10 cellular contexts compared by ENCODE assay signal in the genomic region with DNA sequence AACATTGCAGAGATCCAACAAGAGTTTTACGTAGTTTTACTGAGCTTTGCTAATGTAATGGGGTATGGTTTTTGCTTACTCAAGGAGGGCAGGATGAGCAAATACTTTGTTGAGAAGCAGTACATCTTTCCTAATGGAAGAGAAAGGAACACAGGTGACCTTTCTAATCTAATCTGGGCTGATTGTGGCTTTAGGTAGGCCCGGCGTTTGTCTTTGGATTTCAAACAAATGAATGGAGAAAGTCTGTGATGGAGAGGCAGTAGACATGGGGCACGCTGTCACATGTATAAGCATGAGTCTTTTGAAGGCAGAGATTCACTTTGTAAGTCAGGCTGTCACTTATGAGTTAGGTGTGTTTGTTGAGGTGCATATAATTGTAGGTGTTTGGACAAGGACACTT. TPM values are rescaled to one million over a fixed set of nuclear protein-coding genes. Genes with fewer than 3 reads are reported as not detected.
DNase-seq lines count a peak whose midpoint lies in the region; ATAC-seq and TF ChIP-seq lines count a peak whose summit lies in the region.
"Had no signal": no experiment of that assay in that cellular context is flagged by ENCODE, and none has a peak within 500 bp of the region (broad histone marks: within the 10 kb centered on the region; RNA-seq: fewer than 3 reads in every experiment).

No MANE protein-coding gene starts in this region.

- H3K36me3 ChIP-seq in SK-N-SH (replicated peaks in 1 of 2; ENCODE audit: control insufficient read depth in 1 of 2, insufficient read depth in 2 of 2, low read length in 1 of 2): no peaks in the 10 kb centered on the region
- peaks cover 0 to 5% of the 10 kb centered on the region in 2 donors for H3K36me3 ChIP-seq in gastroesophageal sphincter

- CTCF ChIA-PET in SK-N-SH (lab: Yijun Ruan, JAX): interaction anchor here (1.3 kb wide), 1 partner anchor 15 kb away, joined by 4 read pairs; no protein-coding TSS in a partner anchor

- DNase-seq in SK-N-SH (no peak), SW 1271 (lab: John Stamatoyannopoulos, UW) (no peak), ecto neural progenitor cell (ENCODE audit: low spot score) (no peak)
- DNase-seq: ACHN, Kasumi-1 had no signal

- TF ChIP-seq EP300 in SK-N-SH (IDR thresholded peaks at IDR 0.05; ENCODE audit: borderline replicate concordance in 1 of 2, low read depth in 1 of 2, low read length in 1 of 2): no peak
- TF ChIP-seq EP300 in gastroesophageal sphincter (IDR thresholded peaks at IDR 0.05): no peak

- H3K4me1 ChIP-seq in SK-N-SH (ENCODE audit: control insufficient read depth in 1 of 2, insufficient read depth in 2 of 2, low read depth in 1 of 2, low read length in 1 of 2): peaks cover 0 to 8% of the 10 kb centered on the region in 2 experiments; a peak in 2 of 4 replicates
- H3K4me1 ChIP-seq in gastroesophageal sphincter: peaks cover 0 to 53% (median 3%) of the 10 kb centered on the region in 3 donors

- no peaks in the 10 kb centered on the region for H3K9me2 ChIP-seq in SK-N-SH

- TF ChIP-seq CTCF in SK-N-SH (IDR thresholded peaks at IDR 0.05): no peak
- no peak for TF ChIP-seq CTCF in gastroesophageal sphincter (IDR thresholded peaks at IDR 0.05)

- H3K79me2 ChIP-seq in SK-N-SH (ENCODE audit: insufficient read depth): peaks cover 64% of the 10 kb centered on the region

- POLR2A ChIA-PET in SK-N-SH (lab: Yijun Ruan, JAX): no interaction called here

- TF ChIP-seq POLR2A in gastroesophageal sphincter (IDR thresholded peaks at IDR 0.05): no peak

- no peak for ATAC-seq in SK-N-SH treated with all-trans-retinoic acid at 6 μM for 48 hours
- no peak for ATAC-seq in activated T-helper 17 cell treated with anti-CD3 and anti-CD28 coated beads, Interleukin-2, amount 50 U/mL, for 72 hours (replicated peaks)
- no peak for ATAC-seq in gastroesophageal sphincter
- no peak for ATAC-seq in stimulated activated memory B cell treated with anti-CD40 and anti-IgM and Interleukin-4, amounts not matched to agents 10 μg/mL and 1 μg/mL and 100 μg/mL, for 72 hours
- ATAC-seq in GM18517 (IDR thresholded peaks at IDR 0.05; ENCODE audit: unreplicated experiment): no peak

- WGBS in SK-N-SH (ENCODE audit: low lambda C conversion rate): 89% methylated on average over 4 of the region's 4 CpGs
- 45 to 47% methylated on average over 4 of the region's 4 CpGs for WGBS in gastroesophageal sphincter (ENCODE audit: low coverage in 1 of 2), 2 donors

- H3K27me3 ChIP-seq in SK-N-SH (ENCODE audit: insufficient read depth) (no peaks in the 10 kb centered on the region), gastroesophageal sphincter (no peaks in the 10 kb centered on the region)

- H3K27ac Mint-ChIP-seq in activated T-helper 17 cell treated with anti-CD3 and anti-CD28 coated beads, Interleukin-2, amount 50 U/mL, for 72 hours: peak overlapping the region; percentile 84
- peak overlapping the region; percentile 92 for H3K27ac Mint-ChIP-seq in stimulated activated memory B cell treated with anti-CD40 and anti-IgM and Interleukin-4, amounts not matched to agents 10 μg/mL and 1 μg/mL and 100 μg/mL, for 72 hours

- H3K9me3 ChIP-seq in SK-N-SH (no peaks in the 10 kb centered on the region), gastroesophageal sphincter (no peaks in the 10 kb centered on the region)

- peak overlapping the region; percentile 93; the same call in 1 of the 2 replicates for H3K9ac ChIP-seq in SK-N-SH

- no peak overlapping the region for H2AFZ ChIP-seq in SK-N-SH (ENCODE audit: low read depth)

- no peak for TF ChIP-seq RAD21 in SK-N-SH (IDR thresholded peaks at IDR 0.05; ENCODE audit: low read length)

- H3K4me3 ChIP-seq in SK-N-SH (ENCODE audit: low read depth in 2 of 2, low read length in 1 of 2) (peak overlapping the region; percentile 74 to 84; a peak in 2 of 4 replicates), gastroesophageal sphincter (peak overlapping the region in 1 of 2 donors; percentile 93)

- no peaks in the 10 kb centered on the region for H3K9me3 Mint-ChIP-seq in activated T-helper 17 cell treated with anti-CD3 and anti-CD28 coated beads, Interleukin-2, amount 50 U/mL, for 72 hours
- H3K9me3 Mint-ChIP-seq in stimulated activated memory B cell treated with anti-CD40 and anti-IgM and Interleukin-4, amounts not matched to agents 10 μg/mL and 1 μg/mL and 100 μg/mL, for 72 hours: no peaks in the 10 kb centered on the region

- H4K20me1 ChIP-seq in SK-N-SH (ENCODE audit: insufficient read depth): peaks cover 8% of the 10 kb centered on the region

- peaks cover 8% of the 10 kb centered on the region for H3K36me3 Mint-ChIP-seq in activated T-helper 17 cell treated with anti-CD3 and anti-CD28 coated beads, Interleukin-2, amount 50 U/mL, for 72 hours (ENCODE audit: low read depth)
- peaks cover 8% of the 10 kb centered on the region for H3K36me3 Mint-ChIP-seq in stimulated activated memory B cell treated with anti-CD40 and anti-IgM and Interleukin-4, amounts not matched to agents 10 μg/mL and 1 μg/mL and 100 μg/mL, for 72 hours

- peak overlapping the region; percentile 96 for H3K4me2 ChIP-seq in SK-N-SH

- H3F3A ChIP-seq in SK-N-SH (replicated peaks; ENCODE audit: insufficient read depth): peaks cover 8% of the 10 kb centered on the region

- H3K27ac ChIP-seq in SK-N-SH (ENCODE audit: low read depth in 2 of 2, low read length in 1 of 2) (no peak overlapping the region; a peak in 1 of 4 replicates), gastroesophageal sphincter (peak overlapping the region in 3 of 4 donors; percentile 84 to 99 (median 95))

- peaks cover 23% of the 10 kb centered on the region for H3K4me1 Mint-ChIP-seq in activated T-helper 17 cell treated with anti-CD3 and anti-CD28 coated beads, Interleukin-2, amount 50 U/mL, for 72 hours
- peaks cover 68% of the 10 kb centered on the region for H3K4me1 Mint-ChIP-seq in stimulated activated memory B cell treated with anti-CD40 and anti-IgM and Interleukin-4, amounts not matched to agents 10 μg/mL and 1 μg/mL and 100 μg/mL, for 72 hours

- no peaks in the 10 kb centered on the region for H3K27me3 Mint-ChIP-seq in activated T-helper 17 cell treated with anti-CD3 and anti-CD28 coated beads, Interleukin-2, amount 50 U/mL, for 72 hours
- H3K27me3 Mint-ChIP-seq in stimulated activated memory B cell treated with anti-CD40 and anti-IgM and Interleukin-4, amounts not matched to agents 10 μg/mL and 1 μg/mL and 100 μg/mL, for 72 hours: no peaks in the 10 kb centered on the region

- peak overlapping the region; percentile 85 for H3K4me3 Mint-ChIP-seq in activated T-helper 17 cell treated with anti-CD3 and anti-CD28 coated beads, Interleukin-2, amount 50 U/mL, for 72 hours
- peak overlapping the region; percentile 89 for H3K4me3 Mint-ChIP-seq in stimulated activated memory B cell treated with anti-CD40 and anti-IgM and Interleukin-4, amounts not matched to agents 10 μg/mL and 1 μg/mL and 100 μg/mL, for 72 hours

TF ChIP-seq in SK-N-SH, 30 proteins besides CTCF, POLR2A, EP300 and RAD21:
- no peak for TF ChIP-seq NRF1 (IDR thresholded peaks at IDR 0.05; ENCODE audit: low read depth, low read length)
- TF ChIP-seq, protein P1, sequence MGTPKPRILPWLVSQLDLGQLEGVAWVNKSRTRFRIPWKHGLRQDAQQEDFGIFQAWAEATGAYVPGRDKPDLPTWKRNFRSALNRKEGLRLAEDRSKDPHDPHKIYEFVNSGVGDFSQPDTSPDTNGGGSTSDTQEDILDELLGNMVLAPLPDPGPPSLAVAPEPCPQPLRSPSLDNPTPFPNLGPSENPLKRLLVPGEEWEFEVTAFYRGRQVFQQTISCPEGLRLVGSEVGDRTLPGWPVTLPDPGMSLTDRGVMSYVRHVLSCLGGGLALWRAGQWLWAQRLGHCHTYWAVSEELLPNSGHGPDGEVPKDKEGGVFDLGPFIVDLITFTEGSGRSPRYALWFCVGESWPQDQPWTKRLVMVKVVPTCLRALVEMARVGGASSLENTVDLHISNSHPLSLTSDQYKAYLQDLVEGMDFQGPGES (IDR thresholded peaks at IDR 0.05; ENCODE audit: low read depth, low read length): no peak
- no peak for TF ChIP-seq EZH2phosphoT487 (IDR thresholded peaks at IDR 0.05; ENCODE audit: borderline replicate concordance, low read depth)
- no peak for TF ChIP-seq YY1 (IDR thresholded peaks at IDR 0.05; ENCODE audit: low read depth)
- no peak for TF ChIP-seq FOXJ3 (CRISPR knock-in tag; IDR thresholded peaks at IDR 0.05)

TF ChIP-seq in SK-N-SH treated with all-trans-retinoic acid at 6 μM for 48 hours, 23 proteins besides CTCF, POLR2A, EP300 and RAD21:
- TF ChIP-seq GLIS3 (CRISPR knock-in tag; IDR thresholded peaks at IDR 0.05): no peak
- TF ChIP-seq ARNTL (CRISPR knock-in tag; IDR thresholded peaks at IDR 0.05; ENCODE audit: borderline replicate concordance, low read depth): no peak
- no peak for TF ChIP-seq ZNF8 (CRISPR knock-in tag; IDR thresholded peaks at IDR 0.05)
- no peak for TF ChIP-seq OSR1 (CRISPR knock-in tag; IDR thresholded peaks at IDR 0.05)
TF ChIP-seq in SK-N-SH treated with all-trans-retinoic acid at 6 μM for 48 hours: peak in this region for 0.

RNA-seq across cellular contexts. Expression of a gene that starts 1.7 kb away (rescaled TPM):
- polyA plus RNA-seq in SK-N-SH (2012; rRNA removed): 37.0 and 38.9 TPM in 2 replicates
- polyA plus RNA-seq in SK-N-SH (2012; cell fraction: cytosol; rRNA removed): 13.2 and 22.5 TPM in 2 replicates
- 94.8 and 96.6 TPM in 2 replicates for polyA plus RNA-seq in SK-N-SH (2012; cell fraction: nucleus; rRNA removed)
- 10 to 100 TPM; 32.2 to 50.5 TPM for total RNA-seq in activated T-helper 17 cell treated with anti-CD3 and anti-CD28 coated beads, Interleukin-2, amount 50 U/mL, for 72 hours
- total RNA-seq in gastroesophageal sphincter: 10 to 100 TPM; 32.1 to 65.2 (median 41.8) TPM

RNA-seq across cellular contexts. Expression of a gene that starts 50.2 kb away (rescaled TPM):
- polyA plus RNA-seq in SK-N-SH (2012; rRNA removed): 1.2 and 1.4 TPM in 2 replicates
- 0.31 and 0.38 TPM in 2 replicates for polyA plus RNA-seq in SK-N-SH (2012; cell fraction: cytosol; rRNA removed)
- polyA plus RNA-seq in SK-N-SH (2012; cell fraction: nucleus; rRNA removed): 6.3 and 6.5 TPM in 2 replicates
- total RNA-seq in activated T-helper 17 cell treated with anti-CD3 and anti-CD28 coated beads, Interleukin-2, amount 50 U/mL, for 72 hours: 1 to 10 TPM in 1 of 2 donors, under 1 TPM in 1; 0.90 to 1.6 TPM
- total RNA-seq in gastroesophageal sphincter: 1 to 10 TPM in 2 of 4 donors, under 1 TPM in 2; 0.10 to 2.0 (median 1.1) TPM

RNA-seq across cellular contexts. Expression of a gene that starts 56.5 kb away (rescaled TPM):
- not detected in 2 replicates for polyA plus RNA-seq in SK-N-SH (2012; rRNA removed)
- polyA plus RNA-seq in SK-N-SH (2012; cell fraction: cytosol; rRNA removed): not detected in 2 replicates
- not detected in 2 replicates for polyA plus RNA-seq in SK-N-SH (2012; cell fraction: nucleus; rRNA removed)
- not detected for total RNA-seq in activated T-helper 17 cell treated with anti-CD3 and anti-CD28 coated beads, Interleukin-2, amount 50 U/mL, for 72 hours
- total RNA-seq in gastroesophageal sphincter: not detected

Comparison
In these comparisons a context has a peak if more than half of its experiments do, and no peak if none do; other contexts are left out.
1. H3K27ac ChIP-seq: peak in gastroesophageal sphincter (3 of 4); none in SK-N-SH (0 of 2).